27 cellular contexts compared by ENCODE assay signal in the genomic region with DNA sequence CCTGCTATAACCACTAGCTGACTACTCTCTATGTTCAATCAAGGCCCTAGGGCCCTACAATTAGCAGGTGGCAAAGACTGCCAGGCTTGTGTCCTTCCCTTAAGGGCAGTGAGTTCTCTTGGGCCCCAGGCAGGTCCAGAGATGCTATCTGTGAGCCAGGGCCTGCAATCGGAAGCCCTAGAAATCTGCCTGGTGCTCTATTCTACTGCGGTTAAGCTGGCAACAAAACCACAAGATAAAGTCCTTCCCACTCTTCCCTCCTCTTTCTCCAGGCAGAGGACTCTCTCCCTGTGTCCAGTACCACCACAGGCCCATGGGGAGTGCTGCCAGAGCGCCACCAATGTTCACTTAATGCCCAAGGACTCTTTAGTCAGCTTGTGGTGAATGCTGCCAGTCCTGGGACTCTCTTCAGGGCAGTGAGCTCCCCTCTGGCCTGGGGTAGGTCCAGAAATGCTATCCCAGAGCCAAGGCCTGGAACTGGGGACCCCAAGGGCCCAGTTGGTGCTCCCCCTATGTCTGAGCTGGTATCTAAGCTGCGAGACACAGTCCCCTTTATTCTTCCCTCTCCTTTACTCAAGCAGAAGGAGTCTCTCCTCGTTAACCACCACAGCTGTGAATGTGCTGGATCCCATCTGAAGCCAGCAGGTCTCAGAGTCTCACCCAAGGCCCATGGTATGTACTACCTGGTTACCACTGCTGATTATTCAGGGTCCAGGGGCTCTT. TPM values are rescaled to one million over a fixed set of nuclear protein-coding genes. Genes with fewer than 3 reads are reported as not detected.
DNase-seq lines count a peak whose midpoint lies in the region; ATAC-seq and TF ChIP-seq lines count a peak whose summit lies in the region.
"Had no signal": no experiment of that assay in that cellular context is flagged by ENCODE, and none has a peak within 500 bp of the region (broad histone marks: within the 10 kb centered on the region; RNA-seq: fewer than 3 reads in every experiment).

No MANE protein-coding gene starts in this region.

- ATAC-seq in omental fat pad (ENCODE audit: low FRiP score) (no peak), GM19035 (IDR thresholded peaks at IDR 0.05; ENCODE audit: unreplicated experiment) (no peak)
- no peak for ATAC-seq in activated CD4-positive, alpha-beta T cell treated with anti-CD3 and anti-CD28 coated beads for 36 hours

- peaks cover 7% of the 10 kb centered on the region for H3K36me3 Mint-ChIP-seq in activated CD4-positive, alpha-beta T cell treated with anti-CD3 and anti-CD28 coated beads for 36 hours (ENCODE audit: low read depth)

- H3K4me3 Mint-ChIP-seq in activated CD4-positive, alpha-beta T cell treated with anti-CD3 and anti-CD28 coated beads for 36 hours: no peak overlapping the region
- H3K4me3 Mint-ChIP-seq: brain; neural crest cell; stimulated activated naive CD8-positive, alpha-beta T cell treated with anti-CD3 and anti-CD28 coated beads, Interleukin-15, Interleukin-2, amounts not matched to agents 100 ng/mL and 50 ng/mL, for 24 hours had no signal

- H3K9me3 ChIP-seq in Peyer's patch: no peaks in the 10 kb centered on the region
- no peaks in the 10 kb centered on the region for H3K9me3 ChIP-seq in adrenal gland (replicated peaks in 1 of 3)
- H3K9me3 ChIP-seq in testis: no peaks in the 10 kb centered on the region
- H3K9me3 ChIP-seq: prostate gland, SJSA1, tibial artery had no signal

- intact Hi-C loops in adrenal gland (cut with DNase I) (no loop called here), testis (cut with DNase I; ENCODE audit: low total_unique reads) (no loop called here)
- intact Hi-C loops in activated CD4-positive, alpha-beta T cell treated with anti-CD3 and anti-CD28 coated beads for 36 hours (cut with DNase I, micrococcal nuclease): no loop called here

- DNase-seq in Peyer's patch: peak; percentile 6 to 26 (median 25)
- peak in 4 of 7 donors; percentile 4 to 56 (median 10) for DNase-seq in adrenal gland
- peak; percentile 4 for DNase-seq in omental fat pad (ENCODE audit: low spot score)
- peak; percentile 4 for DNase-seq in testis
- DNase-seq in activated CD4-positive, alpha-beta T cell treated with anti-CD3 and anti-CD28 coated beads for 36 hours: no peak
- no peak for DNase-seq in kidney tubule cell (ENCODE audit: low spot score)
- DNase-seq: activated CD4-positive, alpha-beta T cell treated with anti-CD3 and anti-CD28 coated beads, Interleukin-2, amount 50 U/mL, for 4 hours; activated CD4-positive, CD25-positive, alpha-beta regulatory T cell; activated gamma-delta T cell treated with Interleukin-2 at 50 U/mL for 16 hours; activated T-cell treated with anti-CD3 and anti-CD28 coated beads for 4 hours; C1 segment of cervical spinal cord; COR-L47; DMS79; effector CD4-positive, alpha-beta T cell; erythroblast; GDM1; IMR-90; NCI-H1092 treated with DMSO at 0.1 percent for 48 hours; NCI-H187; NCI-H69 had no signal

- TF ChIP-seq POLR2A in Peyer's patch (IDR thresholded peaks at IDR 0.05) (no peak), adrenal gland (IDR thresholded peaks at IDR 0.05) (no peak), testis (IDR thresholded peaks at IDR 0.05) (no peak)

- CTCF ChIA-PET in activated CD4-positive, alpha-beta T cell treated with anti-CD3 and anti-CD28 coated beads for 36 hours (lab: Charles Lee): interaction anchor here (0.7 kb wide), 1 partner anchor 829 kb away, joined by 4 read pairs; no protein-coding TSS in a partner anchor

- POLR2A ChIA-PET in activated CD4-positive, alpha-beta T cell treated with anti-CD3 and anti-CD28 coated beads for 36 hours (lab: Charles Lee): no interaction called here

- H3K4me3 ChIP-seq in Peyer's patch (no peak overlapping the region), adrenal gland (no peak overlapping the region), testis (no peak overlapping the region)
- H3K4me3 ChIP-seq: prostate gland, SJSA1, tibial artery had no signal

- 97 to 100% (median 98%) methylated on average over 5 of the region's 5 CpGs for WGBS in adrenal gland, 4 donors
- 98 to 100% methylated on average over 3 to 5 of the region's 5 CpGs for WGBS in testis, 2 donors

- no peak overlapping the region for H3K27ac Mint-ChIP-seq in activated CD4-positive, alpha-beta T cell treated with anti-CD3 and anti-CD28 coated beads for 36 hours
- H3K27ac Mint-ChIP-seq: stimulated activated naive CD8-positive, alpha-beta T cell treated with anti-CD3 and anti-CD28 coated beads, Interleukin-15, Interleukin-2, amounts not matched to agents 100 ng/mL and 50 ng/mL, for 24 hours had no signal

- TF ChIP-seq CTCF in Peyer's patch (IDR thresholded peaks at IDR 0.05): no peak
- TF ChIP-seq CTCF in adrenal gland (IDR thresholded peaks at IDR 0.05): no peak
- TF ChIP-seq CTCF in omental fat pad (IDR thresholded peaks at IDR 0.05): no peak
- no peak for TF ChIP-seq CTCF in testis (IDR thresholded peaks at IDR 0.05)

- H3K4me1 ChIP-seq in Peyer's patch: peaks cover 0 to 14% (median 0%) of the 10 kb centered on the region in 4 donors
- H3K4me1 ChIP-seq in adrenal gland (replicated peaks in 1 of 2): peaks cover 0 to 26% of the 10 kb centered on the region in 2 donors
- peaks cover 27% of the 10 kb centered on the region for H3K4me1 ChIP-seq in testis
- H3K4me1 ChIP-seq: prostate gland, SJSA1 had no signal

- H3K36me3 ChIP-seq in Peyer's patch (no peaks in the 10 kb centered on the region), adrenal gland (replicated peaks in 1 of 2) (no peaks in the 10 kb centered on the region), testis (ENCODE audit: low read depth, missing control alignments) (no peaks in the 10 kb centered on the region)
- H3K36me3 ChIP-seq: prostate gland, SJSA1, tibial artery had no signal

- no peaks in the 10 kb centered on the region for H3K27me3 Mint-ChIP-seq in activated CD4-positive, alpha-beta T cell treated with anti-CD3 and anti-CD28 coated beads for 36 hours
- H3K27me3 Mint-ChIP-seq: brain; stimulated activated naive CD8-positive, alpha-beta T cell treated with anti-CD3 and anti-CD28 coated beads, Interleukin-15, Interleukin-2, amounts not matched to agents 100 ng/mL and 50 ng/mL, for 24 hours had no signal

- H3K9me3 Mint-ChIP-seq in activated CD4-positive, alpha-beta T cell treated with anti-CD3 and anti-CD28 coated beads for 36 hours (ENCODE audit: low read depth): peaks cover 3% of the 10 kb centered on the region

- H3K4me1 Mint-ChIP-seq in activated CD4-positive, alpha-beta T cell treated with anti-CD3 and anti-CD28 coated beads for 36 hours: no peaks in the 10 kb centered on the region

- no peak overlapping the region for H3K27ac ChIP-seq in Peyer's patch
- no peak overlapping the region for H3K27ac ChIP-seq in adrenal gland
- no peak overlapping the region for H3K27ac ChIP-seq in testis
- H3K27ac ChIP-seq: prostate gland, SJSA1, tibial artery had no signal

- H3K27me3 ChIP-seq in Peyer's patch: no peaks in the 10 kb centered on the region
- no peaks in the 10 kb centered on the region for H3K27me3 ChIP-seq in adrenal gland
- no peaks in the 10 kb centered on the region for H3K27me3 ChIP-seq in testis
- H3K27me3 ChIP-seq: SJSA1, tibial artery had no signal

RNA-seq across cellular contexts. Expression of gene XXYLT1, which starts 34.7 kb away (rescaled TPM):
- 10 to 100 TPM in 1 of 4 donors, 1 to 10 TPM in 3; 5.4 to 18.2 (median 6.9) TPM for total RNA-seq in Peyer's patch
- total RNA-seq in adrenal gland: 10 to 100 TPM in 4 of 8 donors, 1 to 10 TPM in 4; 8.2 to 13.9 (median 9.8) TPM
- 1 to 10 TPM; 6.2 to 7.6 (median 7.4) TPM for polyA plus RNA-seq in adrenal gland
- total RNA-seq in omental fat pad: 10 to 100 TPM in 1 of 4 donors, 1 to 10 TPM in 3; 6.0 to 16.1 (median 9.6) TPM
- total RNA-seq in testis: 10 to 100 TPM; 11.1 to 12.5 TPM
- polyA plus RNA-seq in testis (ENCODE audit: insufficient read depth, low read depth, low replicate concordance): 7.2 TPM
- total RNA-seq in activated CD4-positive, alpha-beta T cell treated with anti-CD3 and anti-CD28 coated beads for 36 hours: 1 to 10 TPM; 5.4 to 5.7 TPM

Comparison
In these comparisons a context has a peak if more than half of its experiments do, and no peak if none do; other contexts are left out.
1. DNase-seq: peak in Peyer's patch (3 of 3), adrenal gland (4 of 7), omental fat pad (single experiment) and testis (single experiment); none in activated CD4-positive, alpha-beta T cell treated with anti-CD3 and anti-CD28 coated beads for 36 hours (single experiment) and kidney tubule cell (single experiment).